1 cellular context compared by ENCODE assay signal in genomic region chr4:126955292-126956191, GRCh38.
TF ChIP-seq lines count a peak whose summit lies in the region.

No MANE protein-coding gene starts in this region.

TF ChIP-seq in SK-N-SH treated with all-trans-retinoic acid at 6 μM for 48 hours, 23 proteins besides CTCF, POLR2A, EP300 and RAD21 (continued from another document):
- TF ChIP-seq, protein P1, sequence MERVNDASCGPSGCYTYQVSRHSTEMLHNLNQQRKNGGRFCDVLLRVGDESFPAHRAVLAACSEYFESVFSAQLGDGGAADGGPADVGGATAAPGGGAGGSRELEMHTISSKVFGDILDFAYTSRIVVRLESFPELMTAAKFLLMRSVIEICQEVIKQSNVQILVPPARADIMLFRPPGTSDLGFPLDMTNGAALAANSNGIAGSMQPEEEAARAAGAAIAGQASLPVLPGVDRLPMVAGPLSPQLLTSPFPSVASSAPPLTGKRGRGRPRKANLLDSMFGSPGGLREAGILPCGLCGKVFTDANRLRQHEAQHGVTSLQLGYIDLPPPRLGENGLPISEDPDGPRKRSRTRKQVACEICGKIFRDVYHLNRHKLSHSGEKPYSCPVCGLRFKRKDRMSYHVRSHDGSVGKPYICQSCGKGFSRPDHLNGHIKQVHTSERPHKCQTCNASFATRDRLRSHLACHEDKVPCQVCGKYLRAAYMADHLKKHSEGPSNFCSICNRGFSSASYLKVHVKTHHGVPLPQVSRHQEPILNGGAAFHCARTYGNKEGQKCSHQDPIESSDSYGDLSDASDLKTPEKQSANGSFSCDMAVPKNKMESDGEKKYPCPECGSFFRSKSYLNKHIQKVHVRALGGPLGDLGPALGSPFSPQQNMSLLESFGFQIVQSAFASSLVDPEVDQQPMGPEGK (CRISPR knock-in tag; IDR thresholded peaks at IDR 0.05; ENCODE audit: borderline replicate concordance): no peak
- TF ChIP-seq ZNF565 (CRISPR knock-in tag; conservative IDR thresholded peaks at IDR 0.05; ENCODE audit: low read depth): no peak
TF ChIP-seq in SK-N-SH treated with all-trans-retinoic acid at 6 μM for 48 hours: peak in this region for 0.
